1 cellular context compared by ENCODE assay signal in the genomic region with DNA sequence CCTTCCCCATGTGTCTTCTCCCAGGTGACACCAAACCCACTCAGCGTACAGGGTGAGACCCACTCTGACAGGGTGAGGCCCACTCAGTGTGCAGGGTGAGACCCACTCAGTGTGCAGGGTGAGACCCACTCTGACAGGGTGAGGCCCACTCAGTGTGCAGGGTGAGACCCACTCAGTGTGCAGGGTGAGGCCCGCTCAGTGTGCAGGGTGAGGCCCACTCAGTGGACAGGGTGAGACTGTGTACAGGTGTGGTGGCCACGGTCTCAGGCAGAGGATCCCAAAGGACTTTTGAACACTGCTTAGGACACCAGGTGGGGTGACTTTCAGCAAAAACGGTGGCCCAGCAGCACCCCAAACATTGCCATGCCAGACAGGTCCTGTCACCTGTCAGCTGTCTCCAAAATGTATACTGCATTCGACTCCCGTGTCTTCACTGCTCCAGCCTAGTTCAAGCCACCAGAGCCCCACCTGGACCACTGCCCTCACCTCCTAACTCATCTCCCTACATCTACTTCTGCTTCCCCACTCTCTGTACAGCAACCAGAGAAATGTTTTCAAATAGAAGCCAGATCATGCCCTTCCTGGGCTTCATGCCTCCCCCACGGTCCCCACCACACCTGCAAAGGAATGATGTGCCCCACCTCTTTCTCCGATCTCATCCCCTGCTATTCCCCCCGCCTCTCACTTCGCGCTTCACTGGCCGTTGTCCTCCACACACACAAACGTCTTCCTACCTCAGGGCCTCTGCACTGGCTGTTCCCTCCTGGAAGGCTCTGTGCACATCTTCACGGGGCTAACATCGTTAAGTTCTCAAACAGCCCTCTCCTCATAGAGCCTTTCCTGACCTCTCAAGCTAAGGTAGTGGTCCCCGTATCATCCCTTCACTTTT.
TF ChIP-seq lines count a peak whose summit lies in the region.

No MANE protein-coding gene starts in this region.

TF ChIP-seq in IMR-90, 13 proteins besides CTCF, POLR2A, EP300 and RAD21 (continued from another document):
- TF ChIP-seq, protein P1, sequence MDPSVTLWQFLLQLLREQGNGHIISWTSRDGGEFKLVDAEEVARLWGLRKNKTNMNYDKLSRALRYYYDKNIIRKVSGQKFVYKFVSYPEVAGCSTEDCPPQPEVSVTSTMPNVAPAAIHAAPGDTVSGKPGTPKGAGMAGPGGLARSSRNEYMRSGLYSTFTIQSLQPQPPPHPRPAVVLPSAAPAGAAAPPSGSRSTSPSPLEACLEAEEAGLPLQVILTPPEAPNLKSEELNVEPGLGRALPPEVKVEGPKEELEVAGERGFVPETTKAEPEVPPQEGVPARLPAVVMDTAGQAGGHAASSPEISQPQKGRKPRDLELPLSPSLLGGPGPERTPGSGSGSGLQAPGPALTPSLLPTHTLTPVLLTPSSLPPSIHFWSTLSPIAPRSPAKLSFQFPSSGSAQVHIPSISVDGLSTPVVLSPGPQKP (IDR thresholded peaks at IDR 0.05; ENCODE audit: borderline replicate concordance, low read depth, low read length): no peak
- TF ChIP-seq FOS (IDR thresholded peaks at IDR 0.05; ENCODE audit: low read depth, low read length): no peak
